9 cellular contexts compared by ENCODE assay signal in genomic region chr12:18861287-18861858, GRCh38.
DNase-seq lines count a peak whose midpoint lies in the region; ATAC-seq and TF ChIP-seq lines count a peak whose summit lies in the region.
"Had no signal": no experiment of that assay in that cellular context is flagged by ENCODE, and none has a peak within 500 bp of the region (broad histone marks: within the 10 kb centered on the region; RNA-seq: fewer than 3 reads in every experiment).

No MANE protein-coding gene starts in this region.

- H3K79me2 ChIP-seq in GM23338 (replicated peaks; ENCODE audit: insufficient read depth): no peaks in the 10 kb centered on the region

- H3K27ac ChIP-seq in GM23338 (ENCODE audit: low read depth): no peak overlapping the region

- no peaks in the 10 kb centered on the region for H3K27me3 Mint-ChIP-seq in GM23338 (ENCODE audit: insufficient read depth, low read depth, poor library complexity)

- H3K4me1 Mint-ChIP-seq in GM23338: peaks cover 44% of the 10 kb centered on the region

- no peak overlapping the region for H3K27ac Mint-ChIP-seq in GM23338

- CTCF ChIA-PET in AG04449 (lab: Yijun Ruan, JAX): interaction anchor here (0.8 to 3.6 kb wide), 10 partner anchors 12 to 430 kb away, joined by 3 to 20 read pairs (median 4); no protein-coding TSS in a partner anchor

- no peak overlapping the region for H2AFZ ChIP-seq in GM23338

- no peak overlapping the region for H3K4me2 ChIP-seq in GM23338

- no peak overlapping the region for H3K4me3 Mint-ChIP-seq in GM23338

- H3K9me2 ChIP-seq in GM23338 (ENCODE audit: insufficient read depth): 0 out of 2 replicates have a peak, but pooled peaks cover 3% of the 10 kb centered on the region

- DNase-seq in AG04449 (ENCODE audit: low read depth, low spot score) (no peak), GM23338 (ENCODE audit: low spot score) (no peak), RPMI8226 (peak; percentile 36), glomerular endothelial cell (ENCODE audit: extremely low read depth, low read depth, low spot score) (peak; percentile 5)
- no peak for DNase-seq in central memory CD4-positive, alpha-beta T cell
- no peak for DNase-seq in activated CD4-positive, alpha-beta T cell treated with anti-CD3 and anti-CD28 coated beads, Interleukin-2, amount 50 U/mL, for 48 hours

- H3K27me3 ChIP-seq in GM23338 (ENCODE audit: insufficient read depth): no peaks in the 10 kb centered on the region

- no peaks in the 10 kb centered on the region for H3K36me3 ChIP-seq in GM23338 (ENCODE audit: insufficient read depth)

- peak; percentile 12 for TF ChIP-seq CTCF in AG04449 (IDR thresholded peaks at IDR 0.05; ENCODE audit: insufficient read depth, low read length, missing control alignments)
- TF ChIP-seq CTCF in GM23338 (conservative IDR thresholded peaks at IDR 0.05; ENCODE audit: low read depth in 2 of 2): peak; percentile 34 to 51

- H4K20me1 ChIP-seq in GM23338 (replicated peaks; ENCODE audit: insufficient read depth): no peaks in the 10 kb centered on the region

- peaks cover 33% of the 10 kb centered on the region for H3K4me1 ChIP-seq in GM23338 (ENCODE audit: insufficient read depth)

- peaks cover 10% of the 10 kb centered on the region; the same call in 2 of the 3 replicates for H3K36me3 Mint-ChIP-seq in GM23338 (ENCODE audit: low read depth)

- POLR2A ChIA-PET in AG04449 (lab: Yijun Ruan, JAX): no interaction called here

- ATAC-seq in GM23338 (no peak), HG03108 (IDR thresholded peaks at IDR 0.05; ENCODE audit: unreplicated experiment) (no peak), HG03196 (IDR thresholded peaks at IDR 0.05; ENCODE audit: unreplicated experiment) (no peak)
- ATAC-seq: Right ventricle myocardium inferior had no signal

- peaks cover 13% of the 10 kb centered on the region; the same call in 2 of the 3 replicates for H3K9me3 Mint-ChIP-seq in GM23338

- no peak overlapping the region for H3K4me3 ChIP-seq in AG04449 (ENCODE audit: low read depth, low read length)
- H3K4me3 ChIP-seq in GM23338: no peak overlapping the region

- no peaks in the 10 kb centered on the region for H3F3A ChIP-seq in GM23338 (replicated peaks; ENCODE audit: low read depth)

TF ChIP-seq in GM23338, 12 proteins besides CTCF, POLR2A, EP300 and RAD21:
- TF ChIP-seq STAT1 (IDR thresholded peaks at IDR 0.05; ENCODE audit: unreplicated experiment) (no peak), REST (IDR thresholded peaks at IDR 0.05; ENCODE audit: unreplicated experiment) (no peak), CREB1 (CRISPR knock-in tag; IDR thresholded peaks at IDR 0.05; ENCODE audit: low read depth) (no peak), ZNF462 (CRISPR knock-in tag; IDR thresholded peaks at IDR 0.05) (no peak), NANOG (IDR thresholded peaks at IDR 0.05; ENCODE audit: borderline replicate concordance) (no peak), JUNB (IDR thresholded peaks at IDR 0.05; ENCODE audit: unreplicated experiment) (no peak), POLR2AphosphoS5 (IDR thresholded peaks at IDR 0.05; ENCODE audit: low read depth) (no peak), ZNF331 (CRISPR knock-in tag; IDR thresholded peaks at IDR 0.05; ENCODE audit: low read depth) (no peak), EZH2phosphoT487 (IDR thresholded peaks at IDR 0.05; ENCODE audit: unreplicated experiment) (no peak), ZNF114 (CRISPR knock-in tag; IDR thresholded peaks at IDR 0.05) (no peak), EZH2 (IDR thresholded peaks at IDR 0.05; ENCODE audit: low read depth, unreplicated experiment) (no peak)
- TF ChIP-seq, protein P1, sequence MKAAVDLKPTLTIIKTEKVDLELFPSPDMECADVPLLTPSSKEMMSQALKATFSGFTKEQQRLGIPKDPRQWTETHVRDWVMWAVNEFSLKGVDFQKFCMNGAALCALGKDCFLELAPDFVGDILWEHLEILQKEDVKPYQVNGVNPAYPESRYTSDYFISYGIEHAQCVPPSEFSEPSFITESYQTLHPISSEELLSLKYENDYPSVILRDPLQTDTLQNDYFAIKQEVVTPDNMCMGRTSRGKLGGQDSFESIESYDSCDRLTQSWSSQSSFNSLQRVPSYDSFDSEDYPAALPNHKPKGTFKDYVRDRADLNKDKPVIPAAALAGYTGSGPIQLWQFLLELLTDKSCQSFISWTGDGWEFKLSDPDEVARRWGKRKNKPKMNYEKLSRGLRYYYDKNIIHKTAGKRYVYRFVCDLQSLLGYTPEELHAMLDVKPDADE (IDR thresholded peaks at IDR 0.05): no peak

Comparison
In these comparisons a context has a peak if more than half of its experiments do, and no peak if none do; other contexts are left out.
1. DNase-seq: peak in RPMI8226 (single experiment) and glomerular endothelial cell (single experiment); none in AG04449 (single experiment), GM23338 (single experiment), central memory CD4-positive, alpha-beta T cell (single experiment) and activated CD4-positive, alpha-beta T cell treated with anti-CD3 and anti-CD28 coated beads, Interleukin-2, amount 50 U/mL, for 48 hours (0 of 2).